ENCODE assay signal across 1 cellular context in the genomic region with DNA sequence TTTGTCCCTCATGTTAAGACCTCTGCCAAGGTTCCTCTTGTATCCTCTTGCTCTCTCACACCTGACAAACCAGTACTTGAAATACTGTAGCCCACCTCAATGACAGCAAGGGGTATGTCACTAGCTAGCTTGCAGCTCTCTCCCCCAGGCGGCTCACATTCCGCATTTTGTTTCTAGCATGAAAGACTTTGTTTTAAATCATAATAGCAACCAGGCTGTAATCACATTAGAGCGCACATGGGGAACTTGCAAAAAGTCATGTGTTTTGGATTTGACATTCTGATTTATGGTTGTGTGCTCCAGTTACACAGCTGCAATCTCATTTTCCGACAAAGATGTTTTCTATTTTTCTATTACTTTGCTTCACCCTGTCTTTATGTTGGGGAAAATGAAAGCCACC.
TF ChIP-seq lines count a peak whose summit lies in the region.

No MANE protein-coding gene starts in this region.

TF ChIP-seq in IMR-90, 13 proteins besides CTCF, POLR2A, EP300 and RAD21 (continued from another document):
- no peak for TF ChIP-seq BHLHE40 (IDR thresholded peaks at IDR 0.05; ENCODE audit: low read depth, low read length)
- TF ChIP-seq, protein P1, sequence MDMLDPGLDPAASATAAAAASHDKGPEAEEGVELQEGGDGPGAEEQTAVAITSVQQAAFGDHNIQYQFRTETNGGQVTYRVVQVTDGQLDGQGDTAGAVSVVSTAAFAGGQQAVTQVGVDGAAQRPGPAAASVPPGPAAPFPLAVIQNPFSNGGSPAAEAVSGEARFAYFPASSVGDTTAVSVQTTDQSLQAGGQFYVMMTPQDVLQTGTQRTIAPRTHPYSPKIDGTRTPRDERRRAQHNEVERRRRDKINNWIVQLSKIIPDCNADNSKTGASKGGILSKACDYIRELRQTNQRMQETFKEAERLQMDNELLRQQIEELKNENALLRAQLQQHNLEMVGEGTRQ (IDR thresholded peaks at IDR 0.05; ENCODE audit: low read depth, low read length), result no peak
- TF ChIP-seq NFE2L2 (IDR thresholded peaks at IDR 0.05; ENCODE audit: low read depth, low read length), result no peak
- TF ChIP-seq FOS (IDR thresholded peaks at IDR 0.05; ENCODE audit: low read depth, low read length), result no peak
- TF ChIP-seq RFX5 (IDR thresholded peaks at IDR 0.05; ENCODE audit: low read depth, low read length), result no peak
- TF ChIP-seq SMC3 (IDR thresholded peaks at IDR 0.05; ENCODE audit: low read depth, low read length), result no peak
- no peak for TF ChIP-seq MXI1 (IDR thresholded peaks at IDR 0.05; ENCODE audit: borderline replicate concordance, low read depth, low read length)
- TF ChIP-seq, protein P2, sequence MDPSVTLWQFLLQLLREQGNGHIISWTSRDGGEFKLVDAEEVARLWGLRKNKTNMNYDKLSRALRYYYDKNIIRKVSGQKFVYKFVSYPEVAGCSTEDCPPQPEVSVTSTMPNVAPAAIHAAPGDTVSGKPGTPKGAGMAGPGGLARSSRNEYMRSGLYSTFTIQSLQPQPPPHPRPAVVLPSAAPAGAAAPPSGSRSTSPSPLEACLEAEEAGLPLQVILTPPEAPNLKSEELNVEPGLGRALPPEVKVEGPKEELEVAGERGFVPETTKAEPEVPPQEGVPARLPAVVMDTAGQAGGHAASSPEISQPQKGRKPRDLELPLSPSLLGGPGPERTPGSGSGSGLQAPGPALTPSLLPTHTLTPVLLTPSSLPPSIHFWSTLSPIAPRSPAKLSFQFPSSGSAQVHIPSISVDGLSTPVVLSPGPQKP (IDR thresholded peaks at IDR 0.05; ENCODE audit: borderline replicate concordance, low read depth, low read length), result no peak
- no peak for TF ChIP-seq CEBPB (IDR thresholded peaks at IDR 0.05; ENCODE audit: low read depth, low read length)
- TF ChIP-seq MAZ (IDR thresholded peaks at IDR 0.05; ENCODE audit: borderline replicate concordance, low read depth, low read length), result no peak
- no peak for TF ChIP-seq RCOR1 (IDR thresholded peaks at IDR 0.05; ENCODE audit: insufficient replicate concordance, low read length)
- TF ChIP-seq MAFK (IDR thresholded peaks at IDR 0.05; ENCODE audit: low read depth, low read length), result no peak
TF ChIP-seq in IMR-90: peak in this region for 0.
